In genomic region chr17:67434061-67434525, GRCh38 we compare ENCODE assay signal across 9 cellular contexts. TPM values are rescaled to one million over a fixed set of nuclear protein-coding genes. Genes with fewer than 3 reads are reported as not detected.
DNase-seq lines count a peak whose midpoint lies in the region; ATAC-seq and TF ChIP-seq lines count a peak whose summit lies in the region.
"Had no signal": no experiment of that assay in that cellular context is flagged by ENCODE, and none has a peak within 500 bp of the region (broad histone marks: within the 10 kb centered on the region; RNA-seq: fewer than 3 reads in every experiment).

No MANE protein-coding gene starts in this region.

- ATAC-seq in activated CD4-positive, CD25-positive, alpha-beta regulatory T cell treated with anti-CD3 and anti-CD28 coated beads, Interleukin-2, amount 50 U/mL, for 24 hours, result peak; percentile 41 to 44
- peak; percentile 77 to 81 for ATAC-seq in upper lobe of left lung (ENCODE audit: low FRiP score in 2 of 2)
- ATAC-seq: A549 had no signal

- no peaks in the 10 kb centered on the region for H3K36me3 Mint-ChIP-seq in chondrocyte (ENCODE audit: low read depth)

- H3K4me1 ChIP-seq in upper lobe of left lung, result peaks cover 34 to 61% (median 43%) of the 10 kb centered on the region in 4 donors

- peaks cover 7% of the 10 kb centered on the region for H3K4me1 Mint-ChIP-seq in chondrocyte (ENCODE audit: low read depth)

- no peaks in the 10 kb centered on the region for H3K9me3 Mint-ChIP-seq in chondrocyte (ENCODE audit: low read depth)

- in situ Hi-C loops in GM13977 (cut with MboI; ENCODE audit: low pct_unique_long_range_greater_than_20kb, low sequenced_read_pairs, unreplicated experiment), result no loop called here

- H3K9me3 ChIP-seq in upper lobe of left lung, result no peaks in the 10 kb centered on the region
- H3K9me3 ChIP-seq: A549 had no signal

- no peak overlapping the region for H3K4me3 ChIP-seq in upper lobe of left lung
- H3K4me3 ChIP-seq: A549 had no signal

- H3K27me3 ChIP-seq in upper lobe of left lung, result no peaks in the 10 kb centered on the region

- no peak overlapping the region for H3K27ac Mint-ChIP-seq in chondrocyte (ENCODE audit: unreplicated experiment)

- TF ChIP-seq EP300 in upper lobe of left lung (IDR thresholded peaks at IDR 0.05), result no peak

- 23 to 49% methylated on average over 5 to 6 of the region's 6 CpGs for WGBS in upper lobe of left lung, 2 donors

- no peak for TF ChIP-seq CTCF in upper lobe of left lung (IDR thresholded peaks at IDR 0.05)
- TF ChIP-seq CTCF in chondrocyte (IDR thresholded peaks at IDR 0.05), result no peak
- TF ChIP-seq CTCF in GM13977 (IDR thresholded peaks at IDR 0.05; ENCODE audit: extremely low read depth, insufficient read depth, missing control alignments), result no peak

- TF ChIP-seq POLR2A in upper lobe of left lung (IDR thresholded peaks at IDR 0.05), result peak in 1 of 4 donors; percentile 33

- no peaks in the 10 kb centered on the region for H3K27me3 Mint-ChIP-seq in chondrocyte (ENCODE audit: low read depth)

- DNase-seq in activated CD4-positive, CD25-positive, alpha-beta regulatory T cell (lab: John Stamatoyannopoulos, UW), result no peak
- DNase-seq in activated naive CD4-positive, alpha-beta T cell treated with anti-CD3 and anti-CD28 coated beads, Interleukin-2, amount 50 U/mL, for 16 hours, result peak; percentile 33
- DNase-seq in lung microvascular endothelial cell (ENCODE audit: low read depth in 2 of 2) (peak; percentile 39 to 57), upper lobe of left lung (peak in 1 of 2 donors; percentile 69), chondrocyte (ENCODE audit: low spot score) (no peak), GM13977 (ENCODE audit: low spot score) (no peak), 8988T (no peak)

- no peaks in the 10 kb centered on the region for H3K36me3 ChIP-seq in upper lobe of left lung

- H3K27ac ChIP-seq in upper lobe of left lung, result peak overlapping the region; percentile 63 to 83 (median 68)
- H3K27ac ChIP-seq: A549 had no signal

- H3K4me3 Mint-ChIP-seq in chondrocyte (ENCODE audit: unreplicated experiment), result no peak overlapping the region

RNA-seq across cellular contexts. Expression of gene PITPNC1, which starts 57.0 kb away (rescaled TPM):
- total RNA-seq in lung microvascular endothelial cell (11.8 and 16.1 TPM in 2 replicates), upper lobe of left lung (10 to 100 TPM in 4 of 6 donors, 1 to 10 TPM in 2; 8.5 to 23.3 (median 13.7) TPM), chondrocyte (3.2 to 5.4 TPM (median 5.1 TPM) in 3 replicates)

Comparison
In these comparisons a context has a peak if more than half of its experiments do, and no peak if none do; other contexts are left out.
1. DNase-seq: peak in activated naive CD4-positive, alpha-beta T cell treated with anti-CD3 and anti-CD28 coated beads, Interleukin-2, amount 50 U/mL, for 16 hours (single experiment) and lung microvascular endothelial cell (2 of 2); none in activated CD4-positive, CD25-positive, alpha-beta regulatory T cell (0 of 4), chondrocyte (single experiment), GM13977 (single experiment) and 8988T (single experiment).